Comparison of ENCODE assay signal across 8 cellular contexts in the genomic region with DNA sequence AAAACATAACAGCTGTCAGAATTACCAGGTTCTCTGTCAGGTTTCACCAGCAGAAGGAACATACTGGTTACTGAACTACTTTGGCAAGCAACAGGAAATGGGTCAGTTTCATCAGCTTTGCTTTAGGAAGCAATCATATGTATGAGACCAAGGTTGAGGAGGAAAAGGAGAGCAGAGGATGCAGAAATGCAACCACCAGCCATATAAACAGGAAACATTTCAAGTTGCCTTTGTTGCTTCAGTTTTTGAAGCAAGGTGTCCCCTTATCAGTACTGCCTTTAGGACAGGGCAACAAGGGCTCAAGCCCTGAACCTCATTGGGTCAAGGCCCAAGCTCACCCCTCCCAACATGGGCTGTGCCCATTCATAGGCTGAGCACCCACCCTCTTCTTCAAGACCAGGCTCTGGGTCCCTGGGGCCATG.
DNase-seq lines count a peak whose midpoint lies in the region; ATAC-seq lines count a peak whose summit lies in the region.

No MANE protein-coding gene starts in this region.

- H3K4me1 ChIP-seq in duodenal mucosa (ENCODE audit: control insufficient read depth in 1 of 2, insufficient read depth in 2 of 2, low read length in 2 of 2): peaks cover 30 to 49% of the 10 kb centered on the region in 2 donors

- H3K9ac ChIP-seq in duodenal mucosa (ENCODE audit: low read depth in 1 of 2, low read length in 2 of 2): no peak overlapping the region

- H3K36me3 ChIP-seq in duodenal mucosa (ENCODE audit: control insufficient read depth in 1 of 2, insufficient read depth in 2 of 2, low read length in 2 of 2): peaks cover 0 to 10% of the 10 kb centered on the region in 2 donors

- no peaks in the 10 kb centered on the region for H3K27me3 ChIP-seq in duodenal mucosa (ENCODE audit: control insufficient read depth in 1 of 2, insufficient read depth in 2 of 2, low read length in 2 of 2)

- peak; percentile 95 for ATAC-seq in GM19395 (IDR thresholded peaks at IDR 0.05; ENCODE audit: unreplicated experiment)
- peak; percentile 94 for ATAC-seq in HG03354 (IDR thresholded peaks at IDR 0.05; ENCODE audit: poor library complexity, severe bottlenecking, unreplicated experiment)

- H3K9me3 ChIP-seq in duodenal mucosa (ENCODE audit: control insufficient read depth in 1 of 2, low read length in 2 of 2): no peaks in the 10 kb centered on the region

- DNase-seq in CD1c-positive myeloid dendritic cell (ENCODE audit: extremely low spot score) (peak; percentile 34), NCI-H446 (lab: John Stamatoyannopoulos, UW) (no peak), UCSD-AML1 (lab: John Stamatoyannopoulos, UW; ENCODE audit: unreplicated experiment) (no peak), NCI-H2107 treated with DMSO at 0.1 percent for 48 hours (lab: John Stamatoyannopoulos, UW; ENCODE audit: unreplicated experiment) (no peak), HuH-7.5 (ENCODE audit: low spot score) (no peak)

- H3K27ac ChIP-seq in duodenal mucosa (ENCODE audit: low read depth, low read length): peak overlapping the region; percentile 26

- H3K4me3 ChIP-seq in duodenal mucosa (ENCODE audit: low read depth in 1 of 2, low read length in 2 of 2): no peak overlapping the region
